8 cellular contexts compared by ENCODE assay signal in the genomic region with DNA sequence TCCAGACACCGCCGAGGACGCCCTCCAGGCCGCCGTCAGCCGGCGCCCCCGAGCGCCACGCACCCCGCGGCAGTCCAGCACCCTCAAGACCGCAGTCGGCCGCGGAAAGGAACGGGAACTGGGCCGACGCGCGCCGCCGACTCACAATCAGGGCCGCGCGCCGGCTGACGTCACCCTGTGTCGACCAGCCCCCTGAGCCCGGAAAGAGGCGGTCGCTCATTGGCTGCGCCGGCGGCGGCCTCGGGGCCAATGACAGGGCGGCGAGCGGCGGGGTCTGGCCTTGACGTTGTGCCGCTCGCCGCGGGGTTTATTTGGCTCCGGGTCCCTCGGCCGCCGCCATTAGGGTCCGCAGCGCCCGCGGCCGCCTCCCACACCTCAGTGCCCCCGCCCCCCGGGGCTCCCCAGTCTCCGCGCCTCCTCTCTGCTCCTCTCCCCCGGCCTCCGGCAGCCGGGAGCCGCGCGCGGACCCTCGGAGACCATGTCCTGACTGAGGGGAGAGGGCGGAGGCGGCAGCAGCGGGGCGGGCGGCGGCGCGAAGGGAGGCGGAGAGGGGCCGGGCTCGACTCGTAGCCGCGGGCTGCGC. TPM values are rescaled to one million over a fixed set of nuclear protein-coding genes. Genes with fewer than 3 reads are reported as not detected.
DNase-seq lines count a peak whose midpoint lies in the region; ATAC-seq and TF ChIP-seq lines count a peak whose summit lies in the region.

No MANE protein-coding gene starts in this region.

- H3K9ac ChIP-seq in SU-DHL-6 (ENCODE audit: low read length) (peak overlapping the region; percentile 73), adipocyte (ENCODE audit: low read length) (peak overlapping the region; percentile 100), parathyroid adenoma (peak overlapping the region; percentile 95)

- H3K9me3 ChIP-seq in SU-DHL-6 (ENCODE audit: insufficient read depth, low read length), result no peaks in the 10 kb centered on the region
- no peaks in the 10 kb centered on the region for H3K9me3 ChIP-seq in adipocyte (ENCODE audit: control insufficient read depth, low read length)
- H3K9me3 ChIP-seq in parathyroid adenoma (ENCODE audit: control insufficient read depth, low read length), result no peaks in the 10 kb centered on the region
- H3K9me3 ChIP-seq in tibial nerve, result no peaks in the 10 kb centered on the region

- WGBS in tibial nerve, 2 donors, result 0 to 1% methylated on average over 31 to 43 of the region's 82 CpGs

- H3K4me3 ChIP-seq in GM12865 (ENCODE audit: low read depth, low read length) (peak overlapping the region; percentile 96), SU-DHL-6 (ENCODE audit: insufficient read depth, low read length, poor library complexity, severe bottlenecking) (peak overlapping the region; percentile 98), adipocyte (ENCODE audit: low read length) (peak overlapping the region; percentile 99), parathyroid adenoma (ENCODE audit: low read depth, low read length) (peak overlapping the region; percentile 85), tibial nerve (peak overlapping the region; percentile 76 to 97 (median 84))

- intact Hi-C loops in cardiac septum (cut with DNase I), result loop anchor here (5.0 to 10.0 kb wide), 3 partner anchors 76 to 248 kb away; a partner anchor contains a TSS

- DNase-seq in GM12865 (ENCODE audit: low read depth), result peak; percentile 97
- peak; percentile 86 for DNase-seq in NCI-H1105 treated with DMSO at 0.1 percent for 48 hours (lab: John Stamatoyannopoulos, UW)
- peak; percentile 99 for DNase-seq in adipocyte (ENCODE audit: low read depth)
- peak; percentile 99 for DNase-seq in cardiac septum (ENCODE audit: low spot score)
- DNase-seq in tibial nerve (ENCODE audit: low spot score in 2 of 2), result peak; percentile 98

- ATAC-seq in HG02678 (IDR thresholded peaks at IDR 0.05; ENCODE audit: unreplicated experiment), result peak; percentile 96

- H3F3A ChIP-seq in SU-DHL-6 (ENCODE audit: insufficient read depth), result 0 out of 2 replicates have a peak, but pooled peaks cover 4% of the 10 kb centered on the region

- H3K79me2 ChIP-seq in SU-DHL-6 (ENCODE audit: insufficient read depth, low read length) (peaks cover 43% of the 10 kb centered on the region), parathyroid adenoma (peaks cover 24% of the 10 kb centered on the region)

- H3K4me2 ChIP-seq in SU-DHL-6 (ENCODE audit: low read depth, low read length, poor library complexity, severe bottlenecking), result peak overlapping the region; percentile 67
- peak overlapping the region; percentile 82 for H3K4me2 ChIP-seq in parathyroid adenoma (ENCODE audit: low read length)

- no peaks in the 10 kb centered on the region for H3K9me2 ChIP-seq in SU-DHL-6 (replicated peaks; ENCODE audit: insufficient read depth, low read length)

- H3K4me1 ChIP-seq in adipocyte (ENCODE audit: control insufficient read depth, insufficient read depth, low read length) (peaks cover 52% of the 10 kb centered on the region), parathyroid adenoma (peaks cover 6% of the 10 kb centered on the region), tibial nerve (peaks cover 0 to 49% (median 25%) of the 10 kb centered on the region in 4 donors)

- H2AFZ ChIP-seq in SU-DHL-6 (ENCODE audit: low read depth, low read length, severe bottlenecking) (peak overlapping the region; percentile 46), parathyroid adenoma (peak overlapping the region; percentile 99)

- TF ChIP-seq EP300 in tibial nerve (IDR thresholded peaks at IDR 0.05), result peak in 1 of 2 donors; percentile 97

- TF ChIP-seq CTCF in GM12865 (IDR thresholded peaks at IDR 0.05; ENCODE audit: insufficient read depth, low read depth, low read length, missing control alignments), result no peak
- TF ChIP-seq CTCF in SU-DHL-6 (IDR thresholded peaks at IDR 0.05; ENCODE audit: insufficient read depth, low read length, poor library complexity, severe bottlenecking), result no peak
- peak; percentile 14 for TF ChIP-seq CTCF in parathyroid adenoma (IDR thresholded peaks at IDR 0.05)
- TF ChIP-seq CTCF in tibial nerve (IDR thresholded peaks at IDR 0.05), result peak in 2 of 5 experiments; percentile 5 to 44

- no peaks in the 10 kb centered on the region for H3K27me3 ChIP-seq in SU-DHL-6 (ENCODE audit: low read length)
- H3K27me3 ChIP-seq in adipocyte (replicated peaks; ENCODE audit: control insufficient read depth, insufficient read depth, low read length), result no peaks in the 10 kb centered on the region
- H3K27me3 ChIP-seq in parathyroid adenoma (ENCODE audit: control insufficient read depth, insufficient read depth, low read length), result no peaks in the 10 kb centered on the region
- H3K27me3 ChIP-seq in tibial nerve, result no peaks in the 10 kb centered on the region

- peaks cover 14% of the 10 kb centered on the region; the same call in 1 of the 2 replicates for H4K20me1 ChIP-seq in SU-DHL-6 (ENCODE audit: low read depth, low read length)

- H3K27ac ChIP-seq in SU-DHL-6 (ENCODE audit: low read depth, low read length) (peak overlapping the region; percentile 72), parathyroid adenoma (peak overlapping the region; percentile 89), tibial nerve (peak overlapping the region; percentile 91 to 99 (median 98))

- H3K36me3 ChIP-seq in SU-DHL-6 (ENCODE audit: low read length) (no peaks in the 10 kb centered on the region), adipocyte (ENCODE audit: control insufficient read depth, insufficient read depth, low read length, severe bottlenecking) (no peaks in the 10 kb centered on the region), parathyroid adenoma (ENCODE audit: control insufficient read depth, insufficient read depth, low read length) (no peaks in the 10 kb centered on the region), tibial nerve (no peaks in the 10 kb centered on the region)

- peak; percentile 74 to 96 for TF ChIP-seq POLR2A in tibial nerve (IDR thresholded peaks at IDR 0.05)

RNA-seq across cellular contexts. Expression of a gene that starts 25.2 kb away (rescaled TPM):
- 25.7 TPM for total RNA-seq in cardiac septum
- total RNA-seq in tibial nerve, result 10 to 100 TPM; 22.2 to 33.5 (median 24.2) TPM

Comparison
In these comparisons a context has a peak if more than half of its experiments do, and no peak if none do; other contexts are left out.
1. Peak in every context shown above with its lines: DNase-seq, ATAC-seq, H3K4me3 ChIP-seq and H3K27ac ChIP-seq.